In the genomic region with DNA sequence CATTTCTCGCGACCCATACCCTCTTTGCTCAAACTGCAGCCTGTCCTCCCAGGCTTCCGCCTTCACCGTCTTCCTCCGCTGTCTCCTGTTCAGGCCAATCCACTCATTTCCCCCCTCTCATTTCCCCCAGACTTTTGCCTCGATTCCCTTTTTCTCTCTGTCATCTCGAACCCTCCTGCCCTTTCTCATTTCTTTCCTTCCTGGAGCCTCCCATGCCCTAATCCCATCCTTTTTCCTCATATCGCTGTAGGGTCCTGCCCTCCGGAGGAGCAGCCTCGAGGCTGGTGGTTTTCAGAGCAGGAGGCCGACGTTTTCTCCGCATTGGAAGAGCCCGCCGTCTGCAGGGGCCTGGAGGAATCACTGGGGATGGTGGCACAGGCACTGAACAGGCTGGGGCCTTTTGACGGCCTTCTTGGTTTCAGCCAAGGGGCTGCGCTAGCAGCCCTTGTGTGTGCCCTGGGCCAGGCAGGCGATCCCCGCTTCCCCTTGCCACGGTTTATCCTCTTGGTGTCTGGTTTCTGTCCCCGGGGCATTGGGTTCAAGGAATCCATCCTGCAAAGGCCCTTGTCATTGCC, we compare ENCODE assay signal across 8 cellular contexts. TPM values are rescaled to one million over a fixed set of nuclear protein-coding genes. Genes with fewer than 3 reads are reported as not detected.
DNase-seq lines count a peak whose midpoint lies in the region; ATAC-seq and TF ChIP-seq lines count a peak whose summit lies in the region.

No MANE protein-coding gene starts in this region.

- peak overlapping the region; percentile 70 for H3K9ac ChIP-seq in endodermal cell (ENCODE audit: extremely low read depth, low read length, poor library complexity, severe bottlenecking)

- WGBS in endodermal cell (ENCODE audit: insufficient coverage in 1 of 2, insufficient read length in 1 of 2), 2 experiments, result 39 to 42% methylated on average over 19 to 21 of the region's 21 CpGs

- POLR2A ChIA-PET in naive thymus-derived CD4-positive, alpha-beta T cell (lab: Charles Lee), result no interaction called here

- H3K4me3 ChIP-seq in RWPE2 (ENCODE audit: severe bottlenecking) (peak overlapping the region; percentile 55), endodermal cell (ENCODE audit: low read length) (peak overlapping the region; percentile 93)
- H3K4me3 ChIP-seq in naive thymus-derived CD4-positive, alpha-beta T cell (ENCODE audit: low read length), result peak overlapping the region; percentile 86

- H3K27ac ChIP-seq in RWPE2 (ENCODE audit: poor library complexity, severe bottlenecking) (peak overlapping the region; percentile 68), endodermal cell (ENCODE audit: low read depth, low read length) (peak overlapping the region; percentile 67)
- H3K27ac ChIP-seq in naive thymus-derived CD4-positive, alpha-beta T cell (ENCODE audit: low read depth, low read length), result peak overlapping the region; percentile 89

- no peaks in the 10 kb centered on the region for H3K9me3 Mint-ChIP-seq in endodermal cell
- H3K9me3 Mint-ChIP-seq in naive thymus-derived CD4-positive, alpha-beta T cell, result no peaks in the 10 kb centered on the region

- H3K27me3 ChIP-seq in RWPE2 (ENCODE audit: insufficient read depth, poor library complexity, severe bottlenecking) (no peaks in the 10 kb centered on the region), endodermal cell (ENCODE audit: control insufficient read depth, insufficient read depth, low read length, poor library complexity, severe bottlenecking) (no peaks in the 10 kb centered on the region)
- H3K27me3 ChIP-seq in naive thymus-derived CD4-positive, alpha-beta T cell (ENCODE audit: control insufficient read depth in 2 of 2, insufficient read depth in 2 of 2, low read length in 2 of 2), result no peaks in the 10 kb centered on the region

- peak overlapping the region; percentile 88 for H3K27ac Mint-ChIP-seq in endodermal cell
- H3K27ac Mint-ChIP-seq in naive thymus-derived CD4-positive, alpha-beta T cell, result peak overlapping the region; percentile 87 to 99 (median 94)

- H3K27me3 Mint-ChIP-seq in endodermal cell (ENCODE audit: insufficient read depth), result peaks cover 24% of the 10 kb centered on the region
- H3K27me3 Mint-ChIP-seq in naive thymus-derived CD4-positive, alpha-beta T cell, result no peaks in the 10 kb centered on the region

- peaks cover 30% of the 10 kb centered on the region for H3K36me3 Mint-ChIP-seq in endodermal cell (ENCODE audit: low read depth)
- peaks cover 0 to 20% (median 0%) of the 10 kb centered on the region in 5 donors for H3K36me3 Mint-ChIP-seq in naive thymus-derived CD4-positive, alpha-beta T cell

- peaks cover 11% of the 10 kb centered on the region for H3K4me1 ChIP-seq in RWPE2 (ENCODE audit: insufficient read depth, poor library complexity, severe bottlenecking)
- peaks cover 7% of the 10 kb centered on the region for H3K4me1 ChIP-seq in endodermal cell (ENCODE audit: control insufficient read depth, insufficient read depth, low read length)
- H3K4me1 ChIP-seq in naive thymus-derived CD4-positive, alpha-beta T cell (ENCODE audit: control insufficient read depth in 2 of 2, insufficient read depth in 2 of 2, low read length in 2 of 2), result peaks cover 8 to 16% of the 10 kb centered on the region in 2 donors

- CTCF ChIA-PET in naive thymus-derived CD4-positive, alpha-beta T cell (lab: Charles Lee), result interaction anchor here (1.7 kb wide), 1 partner anchor 326 kb away, joined by 4 read pairs; no protein-coding TSS in a partner anchor

- DNase-seq in NCI-H1694 treated with DMSO at 0.1 percent for 48 hours (lab: John Stamatoyannopoulos, UW) (peak; percentile 23), NCI-H1694 (lab: John Stamatoyannopoulos, UW) (no peak), RWPE2 (ENCODE audit: low spot score) (no peak), endodermal cell (peak; percentile 86), NCI-H2107 treated with DMSO at 0.1 percent for 48 hours (lab: John Stamatoyannopoulos, UW; ENCODE audit: unreplicated experiment) (no peak), SIG-M5 treated with dmso at 0.1 percent for 504 hours (lab: John Stamatoyannopoulos, UW; ENCODE audit: unreplicated experiment) (no peak)
- no peak for DNase-seq in naive thymus-derived CD4-positive, alpha-beta T cell

- H3K36me3 ChIP-seq in RWPE2 (ENCODE audit: low read depth) (peaks cover 11% of the 10 kb centered on the region), endodermal cell (ENCODE audit: control insufficient read depth, insufficient read depth, low read length) (peaks cover 45% of the 10 kb centered on the region)
- peaks cover 0 to 46% (median 10%) of the 10 kb centered on the region in 3 experiments for H3K36me3 ChIP-seq in naive thymus-derived CD4-positive, alpha-beta T cell (ENCODE audit: control insufficient read depth in 2 of 3, insufficient read depth in 3 of 3, low read length in 3 of 3)

- no peak for TF ChIP-seq CTCF in RWPE2 (IDR thresholded peaks at IDR 0.05; ENCODE audit: poor library complexity, severe bottlenecking)
- no peak for TF ChIP-seq CTCF in endodermal cell (conservative IDR thresholded peaks at IDR 0.05)

- H3K9me3 ChIP-seq in RWPE2 (ENCODE audit: severe bottlenecking), result no peaks in the 10 kb centered on the region
- no peaks in the 10 kb centered on the region for H3K9me3 ChIP-seq in endodermal cell (ENCODE audit: control insufficient read depth, low read length)
- H3K9me3 ChIP-seq in naive thymus-derived CD4-positive, alpha-beta T cell (ENCODE audit: control insufficient read depth in 2 of 3, low read length in 3 of 3), result no peaks in the 10 kb centered on the region

- H3K4me3 Mint-ChIP-seq in endodermal cell, result peak overlapping the region; percentile 84
- H3K4me3 Mint-ChIP-seq in naive thymus-derived CD4-positive, alpha-beta T cell, result peak overlapping the region; percentile 89 to 100 (median 92)

- H3K4me1 Mint-ChIP-seq in endodermal cell, result peaks cover 18% of the 10 kb centered on the region
- H3K4me1 Mint-ChIP-seq in naive thymus-derived CD4-positive, alpha-beta T cell, result peaks cover 9 to 29% (median 22%) of the 10 kb centered on the region in 7 donors

- ATAC-seq in RWPE2 (ENCODE audit: low read depth), result no peak
- ATAC-seq in naive thymus-derived CD4-positive, alpha-beta T cell, result no peak
- no peak for ATAC-seq in HG03025 (IDR thresholded peaks at IDR 0.05; ENCODE audit: low FRiP score, unreplicated experiment)

- intact Hi-C loops in naive thymus-derived CD4-positive, alpha-beta T cell (cut with micrococcal nuclease), result loop anchor here (1.0 to 5.0 kb wide), 14 partner anchors 8 to 525 kb away; a partner anchor contains a TSS

RNA-seq across cellular contexts. Expression of a gene that starts 0.6 kb away (rescaled TPM):
- 10 to 100 TPM; 19.8 to 27.5 TPM for total RNA-seq in endodermal cell
- polyA plus RNA-seq in endodermal cell (2013, experiment 1 of 2), result 24.3 TPM
- polyA plus RNA-seq in endodermal cell (2013, experiment 2 of 2), result 24.8 TPM
- total RNA-seq in naive thymus-derived CD4-positive, alpha-beta T cell, result 10 to 100 TPM; 24.5 to 37.9 (median 31.8) TPM
- 10 to 100 TPM; 52.7 to 65.5 TPM for polyA plus RNA-seq in naive thymus-derived CD4-positive, alpha-beta T cell

RNA-seq across cellular contexts. Expression of a gene that starts 12.5 kb away (rescaled TPM):
- under 1 TPM; 0.13 to 0.57 TPM for total RNA-seq in endodermal cell
- 0.64 TPM for polyA plus RNA-seq in endodermal cell (2013, experiment 1 of 2)
- polyA plus RNA-seq in endodermal cell (2013, experiment 2 of 2), result 0.21 TPM
- total RNA-seq in naive thymus-derived CD4-positive, alpha-beta T cell, result 100 to 1,000 TPM in 1 of 5 experiments, 1 to 10 TPM in 4; 1.4 to 128 (median 6.3) TPM
- under 1 TPM; 0.56 to 0.83 TPM for polyA plus RNA-seq in naive thymus-derived CD4-positive, alpha-beta T cell

RNA-seq across cellular contexts. Expression of a gene that starts 12.5 kb away (rescaled TPM):
- total RNA-seq in endodermal cell, result 10 to 100 TPM; 31.1 to 48.3 TPM
- polyA plus RNA-seq in endodermal cell (2013, experiment 1 of 2), result 34.4 TPM
- polyA plus RNA-seq in endodermal cell (2013, experiment 2 of 2), result 26.5 TPM
- total RNA-seq in naive thymus-derived CD4-positive, alpha-beta T cell, result 100 to 1,000 TPM in 1 of 5 experiments, 10 to 100 TPM in 4; 47.3 to 124 (median 97.6) TPM
- 10 to 100 TPM; 32.9 to 51.3 TPM for polyA plus RNA-seq in naive thymus-derived CD4-positive, alpha-beta T cell

RNA-seq across cellular contexts. Expression of a gene that starts 17.3 kb away (rescaled TPM):
- 10 to 100 TPM; 18.2 to 19.6 TPM for total RNA-seq in endodermal cell
- polyA plus RNA-seq in endodermal cell (2013, experiment 1 of 2), result 5.4 TPM
- 7.7 TPM for polyA plus RNA-seq in endodermal cell (2013, experiment 2 of 2)
- total RNA-seq in naive thymus-derived CD4-positive, alpha-beta T cell, result 1 to 10 TPM in 1 of 5 experiments, under 1 TPM in 2, not detected in 2; 0.19 to 1.5 (median 0.49) TPM
- under 1 TPM; 0.21 to 0.58 TPM for polyA plus RNA-seq in naive thymus-derived CD4-positive, alpha-beta T cell

Comparison
In these comparisons a context has a peak if more than half of its experiments do, and no peak if none do; other contexts are left out.
1. DNase-seq: peak in NCI-H1694 treated with DMSO at 0.1 percent for 48 hours (single experiment) and endodermal cell (single experiment); none in NCI-H1694 (single experiment), RWPE2 (single experiment), naive thymus-derived CD4-positive, alpha-beta T cell (0 of 9), NCI-H2107 treated with DMSO at 0.1 percent for 48 hours (single experiment) and SIG-M5 treated with dmso at 0.1 percent for 504 hours (single experiment).
2. Peak in every context shown above with its lines, with median percentiles within 50 percentile points of each other: H3K27ac ChIP-seq and H3K4me3 ChIP-seq.